8 cellular contexts compared by ENCODE assay signal in genomic region chr14:50001999-50002925, GRCh38.
DNase-seq lines count a peak whose midpoint lies in the region; ATAC-seq and TF ChIP-seq lines count a peak whose summit lies in the region.

No MANE protein-coding gene starts in this region.

- peak overlapping the region; percentile 66 for H3K4ac ChIP-seq in mesendoderm (ENCODE audit: low read depth, low read length)

- H3K4me1 Mint-ChIP-seq in activated naive CD8-positive, alpha-beta T cell treated with anti-CD3 and anti-CD28 coated beads for 36 hours = peaks cover 53% of the 10 kb centered on the region

- peak overlapping the region; percentile 69 to 94 (median 84) for H3K27ac ChIP-seq in heart right ventricle
- H3K27ac ChIP-seq in RWPE2 (ENCODE audit: poor library complexity, severe bottlenecking) = peak overlapping the region; percentile 96
- H3K27ac ChIP-seq in mesendoderm (ENCODE audit: low read depth, low read length) = peak overlapping the region; percentile 10

- no peak overlapping the region for H4K8ac ChIP-seq in mesendoderm (ENCODE audit: low read depth, low read length)

- H3K36me3 ChIP-seq in heart right ventricle = no peaks in the 10 kb centered on the region
- no peaks in the 10 kb centered on the region for H3K36me3 ChIP-seq in RWPE2 (ENCODE audit: low read depth)
- H3K36me3 ChIP-seq in mesendoderm (ENCODE audit: control insufficient read depth, insufficient read depth, low read length) = no peaks in the 10 kb centered on the region

- H3K4me2 ChIP-seq in mesendoderm (ENCODE audit: low read length) = no peak overlapping the region

- ATAC-seq in heart right ventricle (no peak), Right ventricle myocardium superior (ENCODE audit: poor library complexity) (no peak), RWPE2 (ENCODE audit: low read depth) (no peak)
- ATAC-seq in stimulated activated naive CD8-positive, alpha-beta T cell treated with anti-CD3 and anti-CD28 coated beads, Interleukin-15, Interleukin-2, amounts not matched to agents 100 U/mL and 50 U/mL, for 24 hours = peak; percentile 38

- TF ChIP-seq CTCF in heart right ventricle (IDR thresholded peaks at IDR 0.05) (no peak), RWPE2 (IDR thresholded peaks at IDR 0.05; ENCODE audit: poor library complexity, severe bottlenecking) (no peak)

- H2BK120ac ChIP-seq in mesendoderm (ENCODE audit: low read depth, low read length) = no peak overlapping the region

- peak overlapping the region; percentile 98 for H3K27ac Mint-ChIP-seq in activated naive CD8-positive, alpha-beta T cell treated with anti-CD3 and anti-CD28 coated beads for 36 hours

- H2BK15ac ChIP-seq in mesendoderm (replicated peaks; ENCODE audit: low read depth) = no peak overlapping the region

- H3K4me3 ChIP-seq in heart right ventricle (peak overlapping the region in 7 of 10 donors; percentile 54 to 66 (median 60)), RWPE2 (ENCODE audit: severe bottlenecking) (no peak overlapping the region), mesendoderm (ENCODE audit: low read length) (no peak overlapping the region)

- H3K9me3 ChIP-seq in heart right ventricle = no peaks in the 10 kb centered on the region
- no peaks in the 10 kb centered on the region for H3K9me3 ChIP-seq in RWPE2 (ENCODE audit: severe bottlenecking)

- H3K27me3 ChIP-seq in heart right ventricle (no peaks in the 10 kb centered on the region), RWPE2 (ENCODE audit: insufficient read depth, poor library complexity, severe bottlenecking) (no peaks in the 10 kb centered on the region), mesendoderm (ENCODE audit: insufficient read depth, low read length, poor library complexity) (no peaks in the 10 kb centered on the region)

- H3K9ac ChIP-seq in mesendoderm (ENCODE audit: low read length) = no peak overlapping the region

- no peaks in the 10 kb centered on the region for H3K9me3 Mint-ChIP-seq in activated naive CD8-positive, alpha-beta T cell treated with anti-CD3 and anti-CD28 coated beads for 36 hours

- H3K36me3 Mint-ChIP-seq in activated naive CD8-positive, alpha-beta T cell treated with anti-CD3 and anti-CD28 coated beads for 36 hours = peaks cover 2% of the 10 kb centered on the region

- peak overlapping the region; percentile 84 for H3K56ac ChIP-seq in mesendoderm (ENCODE audit: low read length)

- peak in 1 of 2 donors; percentile 24 for DNase-seq in heart right ventricle
- DNase-seq in Right ventricle myocardium superior = no peak
- no peak for DNase-seq in RWPE2 (ENCODE audit: low spot score)
- peak; percentile 69 for DNase-seq in activated naive CD8-positive, alpha-beta T cell treated with anti-CD3 and anti-CD28 coated beads for 36 hours
- no peak for DNase-seq in mesendoderm
- DNase-seq in stimulated activated naive CD8-positive, alpha-beta T cell treated with anti-CD3 and anti-CD28 coated beads, Interleukin-15, Interleukin-2, amounts not matched to agents 100 U/mL and 50 U/mL, for 24 hours = peak; percentile 74
- DNase-seq in G401 (ENCODE audit: low spot score) = no peak
- no peak for DNase-seq in EL

- H4K5ac ChIP-seq in mesendoderm (ENCODE audit: low read length) = no peak overlapping the region

- in situ Hi-C loops in G401 (cut with HindIII; ENCODE audit: low sequenced_read_pairs) = no loop called here

- H3K79me1 ChIP-seq in mesendoderm (ENCODE audit: low read length) = no peaks in the 10 kb centered on the region

- H3K18ac ChIP-seq in mesendoderm (ENCODE audit: low read length) = peak overlapping the region; percentile 25

- H3K79me2 ChIP-seq in mesendoderm (ENCODE audit: control insufficient read depth, insufficient read depth, low read length) = no peaks in the 10 kb centered on the region

- peaks cover 14 to 65% (median 54%) of the 10 kb centered on the region in 9 donors for H3K4me1 ChIP-seq in heart right ventricle
- H3K4me1 ChIP-seq in RWPE2 (ENCODE audit: insufficient read depth, poor library complexity, severe bottlenecking) = peaks cover 53% of the 10 kb centered on the region
- peaks cover 27% of the 10 kb centered on the region for H3K4me1 ChIP-seq in mesendoderm (ENCODE audit: control insufficient read depth, low read depth, low read length)

- no peak overlapping the region for H3K23ac ChIP-seq in mesendoderm (ENCODE audit: low read length)

- H2AK5ac ChIP-seq in mesendoderm (ENCODE audit: low read length) = no peak overlapping the region

- no peak overlapping the region for H2BK5ac ChIP-seq in mesendoderm (ENCODE audit: low read length)

- no peaks in the 10 kb centered on the region for H3K27me3 Mint-ChIP-seq in activated naive CD8-positive, alpha-beta T cell treated with anti-CD3 and anti-CD28 coated beads for 36 hours

- intact Hi-C loops in heart right ventricle (cut with DNase I) = loop anchor here in 9 of 10 donors (5.0 to 10.0 kb wide), 10 partner anchors 40 to 140 kb away; partner anchors contain the start of gene ARF6 (in 7 of the 9)
- intact Hi-C loops in Right ventricle myocardium superior (cut with DNase I) = loop anchor here (5.0 kb wide), 1 partner anchor 110 kb away; the partner anchor contains the start of gene ARF6

- WGBS in heart right ventricle, 2 donors = 79 to 81% methylated on average over 10 of the region's 10 CpGs
- WGBS in mesendoderm (ENCODE audit: extremely low coverage, insufficient coverage, low lambda C conversion rate) = no CpG with 5 or more reads among the region's 10 CpGs

- H3K4me3 Mint-ChIP-seq in activated naive CD8-positive, alpha-beta T cell treated with anti-CD3 and anti-CD28 coated beads for 36 hours = peak overlapping the region; percentile 84

Comparison
In these comparisons a context has a peak if more than half of its experiments do, and no peak if none do; other contexts are left out.
1. DNase-seq: peak in activated naive CD8-positive, alpha-beta T cell treated with anti-CD3 and anti-CD28 coated beads for 36 hours (single experiment) and stimulated activated naive CD8-positive, alpha-beta T cell treated with anti-CD3 and anti-CD28 coated beads, Interleukin-15, Interleukin-2, amounts not matched to agents 100 U/mL and 50 U/mL, for 24 hours (single experiment); none in Right ventricle myocardium superior (single experiment), RWPE2 (single experiment), mesendoderm (single experiment), G401 (single experiment) and EL (single experiment).
2. H3K27ac ChIP-seq: peak in every context shown above with its lines; median percentile 96 in RWPE2; 84 in heart right ventricle; 10 in mesendoderm.
3. H3K4me3 ChIP-seq: peak in heart right ventricle (7 of 10); none in RWPE2 (single experiment) and mesendoderm (single experiment).